In genomic region chr4:94534401-94535312, GRCh38 we compare ENCODE assay signal across 8 cellular contexts.
DNase-seq lines count a peak whose midpoint lies in the region; ATAC-seq and TF ChIP-seq lines count a peak whose summit lies in the region.

No MANE protein-coding gene starts in this region.

- H3K4me1 Mint-ChIP-seq in Calu3 (ENCODE audit: low read depth, unreplicated experiment) = peaks cover 71% of the 10 kb centered on the region
- peaks cover 13% of the 10 kb centered on the region for H3K4me1 Mint-ChIP-seq in stimulated activated effector memory CD8-positive, alpha-beta T cell treated with anti-CD3 and anti-CD28 coated beads, Interleukin-12 subunit alpha, Interleukin-12 subunit beta, amount 100 ng/mL, for 72 hours
- H3K4me1 Mint-ChIP-seq in CD8-positive, alpha-beta T cell (ENCODE audit: low read depth) = peaks cover 3% of the 10 kb centered on the region
- H3K4me1 Mint-ChIP-seq in activated CD8-positive, alpha-beta T cell treated with anti-CD3 and anti-CD28 coated beads, Interleukin-2, amount 10 ng/mL, durations not matched to agents 7 days and 5 days (ENCODE audit: low read depth) = no peaks in the 10 kb centered on the region

- no peak overlapping the region for H3K27ac ChIP-seq in CD8-positive, alpha-beta T cell (ENCODE audit: low read depth, low read length)

- H3K9me3 Mint-ChIP-seq in Calu3 (ENCODE audit: low read depth, unreplicated experiment) = no peaks in the 10 kb centered on the region
- H3K9me3 Mint-ChIP-seq in stimulated activated effector memory CD8-positive, alpha-beta T cell treated with anti-CD3 and anti-CD28 coated beads, Interleukin-12 subunit alpha, Interleukin-12 subunit beta, amount 100 ng/mL, for 72 hours = no peaks in the 10 kb centered on the region
- no peaks in the 10 kb centered on the region for H3K9me3 Mint-ChIP-seq in CD8-positive, alpha-beta T cell
- H3K9me3 Mint-ChIP-seq in activated CD8-positive, alpha-beta T cell treated with anti-CD3 and anti-CD28 coated beads, Interleukin-2, amount 10 ng/mL, durations not matched to agents 7 days and 5 days (ENCODE audit: insufficient read depth) = no peaks in the 10 kb centered on the region

- peak overlapping the region; percentile 96 for H3K27ac Mint-ChIP-seq in Calu3 (ENCODE audit: unreplicated experiment)
- H3K27ac Mint-ChIP-seq in stimulated activated effector memory CD8-positive, alpha-beta T cell treated with anti-CD3 and anti-CD28 coated beads, Interleukin-12 subunit alpha, Interleukin-12 subunit beta, amount 100 ng/mL, for 72 hours = no peak overlapping the region
- H3K27ac Mint-ChIP-seq in CD8-positive, alpha-beta T cell = no peak overlapping the region
- H3K27ac Mint-ChIP-seq in activated CD8-positive, alpha-beta T cell treated with anti-CD3 and anti-CD28 coated beads, Interleukin-2, amount 10 ng/mL, durations not matched to agents 7 days and 5 days = no peak overlapping the region

- intact Hi-C loops in Calu3 (cut with micrococcal nuclease; ENCODE audit: unreplicated experiment) = loop anchor here (2.0 to 5.0 kb wide), 2 partner anchors 48 to 62 kb away; no protein-coding TSS in a partner anchor
- intact Hi-C loops in CD8-positive, alpha-beta T cell (cut with DNase I, micrococcal nuclease) = no loop called here

- H3K4me1 ChIP-seq in CD8-positive, alpha-beta T cell (ENCODE audit: insufficient read depth, low read length) = no peaks in the 10 kb centered on the region

- POLR2A ChIA-PET in CD8-positive, alpha-beta T cell (lab: Charles Lee) = no interaction called here
- POLR2A ChIA-PET in activated CD8-positive, alpha-beta T cell treated with anti-CD3 and anti-CD28 coated beads, Interleukin-2, amount 10 ng/mL, durations not matched to agents 7 days and 5 days (lab: Charles Lee) = no interaction called here

- TF ChIP-seq CTCF in Calu3 (IDR thresholded peaks at IDR 0.05; ENCODE audit: unreplicated experiment) = no peak
- no peak for TF ChIP-seq CTCF in CD8-positive, alpha-beta T cell (IDR thresholded peaks at IDR 0.05)

- BruUV-seq in Calu3 (replicated peaks; lab: Mats Ljungman, UMichigan) = TSS peak; percentile 50

- ATAC-seq in GM21526 (IDR thresholded peaks at IDR 0.05; ENCODE audit: low FRiP score, unreplicated experiment) = peak; percentile 96
- peak; percentile 21 for ATAC-seq in stimulated activated effector memory CD8-positive, alpha-beta T cell treated with anti-CD3 and anti-CD28 coated beads, Interleukin-12 subunit alpha, Interleukin-12 subunit beta, amount 100 ng/mL, for 72 hours
- no peak for ATAC-seq in CD8-positive, alpha-beta T cell
- no peak for ATAC-seq in activated CD8-positive, alpha-beta T cell treated with anti-CD3 and anti-CD28 coated beads, Interleukin-2, amount 10 ng/mL, durations not matched to agents 7 days and 5 days

- H3K4me3 Mint-ChIP-seq in Calu3 (ENCODE audit: low read depth, unreplicated experiment) = peak overlapping the region; percentile 57
- no peak overlapping the region for H3K4me3 Mint-ChIP-seq in stimulated activated effector memory CD8-positive, alpha-beta T cell treated with anti-CD3 and anti-CD28 coated beads, Interleukin-12 subunit alpha, Interleukin-12 subunit beta, amount 100 ng/mL, for 72 hours
- no peak overlapping the region for H3K4me3 Mint-ChIP-seq in CD8-positive, alpha-beta T cell
- no peak overlapping the region for H3K4me3 Mint-ChIP-seq in activated CD8-positive, alpha-beta T cell treated with anti-CD3 and anti-CD28 coated beads, Interleukin-2, amount 10 ng/mL, durations not matched to agents 7 days and 5 days

- no peaks in the 10 kb centered on the region for H3K27me3 Mint-ChIP-seq in Calu3 (ENCODE audit: unreplicated experiment)
- no peaks in the 10 kb centered on the region for H3K27me3 Mint-ChIP-seq in CD8-positive, alpha-beta T cell (ENCODE audit: low read depth)
- no peaks in the 10 kb centered on the region for H3K27me3 Mint-ChIP-seq in activated CD8-positive, alpha-beta T cell treated with anti-CD3 and anti-CD28 coated beads, Interleukin-2, amount 10 ng/mL, durations not matched to agents 7 days and 5 days (ENCODE audit: low read depth)

- peaks cover 15% of the 10 kb centered on the region for H3K36me3 Mint-ChIP-seq in Calu3 (ENCODE audit: insufficient read depth, unreplicated experiment)
- H3K36me3 Mint-ChIP-seq in stimulated activated effector memory CD8-positive, alpha-beta T cell treated with anti-CD3 and anti-CD28 coated beads, Interleukin-12 subunit alpha, Interleukin-12 subunit beta, amount 100 ng/mL, for 72 hours = no peaks in the 10 kb centered on the region
- H3K36me3 Mint-ChIP-seq in CD8-positive, alpha-beta T cell = no peaks in the 10 kb centered on the region
- H3K36me3 Mint-ChIP-seq in activated CD8-positive, alpha-beta T cell treated with anti-CD3 and anti-CD28 coated beads, Interleukin-2, amount 10 ng/mL, durations not matched to agents 7 days and 5 days (ENCODE audit: low read depth) = no peaks in the 10 kb centered on the region

- CTCF ChIA-PET in Calu3 (lab: Charles Lee) = no interaction called here
- CTCF ChIA-PET in CD8-positive, alpha-beta T cell (lab: Charles Lee) = no interaction called here
- CTCF ChIA-PET in activated CD8-positive, alpha-beta T cell treated with anti-CD3 and anti-CD28 coated beads, Interleukin-2, amount 10 ng/mL, durations not matched to agents 7 days and 5 days (lab: Charles Lee) = no interaction called here

- H3K27me3 ChIP-seq in CD8-positive, alpha-beta T cell (ENCODE audit: insufficient read depth, low read length) = no peaks in the 10 kb centered on the region

- no peak for DNase-seq in Calu3
- peak; percentile 7 for DNase-seq in HPDE6-E6E7 (ENCODE audit: extremely low spot score)
- peak; percentile 16 to 27 for DNase-seq in erythroblast (lab: John Stamatoyannopoulos, UW)
- no peak for DNase-seq in stimulated activated effector memory CD8-positive, alpha-beta T cell treated with anti-CD3 and anti-CD28 coated beads, Interleukin-12 subunit alpha, Interleukin-12 subunit beta, amount 100 ng/mL, for 72 hours (ENCODE audit: low spot score in 2 of 2)
- no peak for DNase-seq in activated T-cell treated with anti-CD3 and anti-CD28 coated beads, Interleukin-2, amount 50 U/mL, for 48 hours
- no peak for DNase-seq in CD8-positive, alpha-beta T cell
- DNase-seq in activated CD8-positive, alpha-beta T cell treated with anti-CD3 and anti-CD28 coated beads, Interleukin-2, amount 10 ng/mL, durations not matched to agents 7 days and 5 days = no peak

- TF ChIP-seq POLR2A in erythroblast (IDR thresholded peaks at IDR 0.05; ENCODE audit: low read length) = no peak

- H3K4me3 ChIP-seq in CD8-positive, alpha-beta T cell (ENCODE audit: low read depth, low read length) = no peak overlapping the region

- H3K9me3 ChIP-seq in CD8-positive, alpha-beta T cell (ENCODE audit: low read length) = no peaks in the 10 kb centered on the region

- no peaks in the 10 kb centered on the region for H3K36me3 ChIP-seq in CD8-positive, alpha-beta T cell (ENCODE audit: insufficient read depth, low read length)

Comparison
In these comparisons a context has a peak if more than half of its experiments do, and no peak if none do; other contexts are left out.
1. DNase-seq: peak in HPDE6-E6E7 (single experiment) and erythroblast (2 of 2); none in Calu3 (single experiment), stimulated activated effector memory CD8-positive, alpha-beta T cell treated with anti-CD3 and anti-CD28 coated beads, Interleukin-12 subunit alpha, Interleukin-12 subunit beta, amount 100 ng/mL, for 72 hours (0 of 2), activated T-cell treated with anti-CD3 and anti-CD28 coated beads, Interleukin-2, amount 50 U/mL, for 48 hours (0 of 2), CD8-positive, alpha-beta T cell (0 of 7) and activated CD8-positive, alpha-beta T cell treated with anti-CD3 and anti-CD28 coated beads, Interleukin-2, amount 10 ng/mL, durations not matched to agents 7 days and 5 days (single experiment).
2. ATAC-seq: peak in GM21526 (single experiment) and stimulated activated effector memory CD8-positive, alpha-beta T cell treated with anti-CD3 and anti-CD28 coated beads, Interleukin-12 subunit alpha, Interleukin-12 subunit beta, amount 100 ng/mL, for 72 hours (single experiment); none in CD8-positive, alpha-beta T cell (single experiment) and activated CD8-positive, alpha-beta T cell treated with anti-CD3 and anti-CD28 coated beads, Interleukin-2, amount 10 ng/mL, durations not matched to agents 7 days and 5 days (single experiment).